8 cellular contexts compared by ENCODE assay signal in the genomic region with DNA sequence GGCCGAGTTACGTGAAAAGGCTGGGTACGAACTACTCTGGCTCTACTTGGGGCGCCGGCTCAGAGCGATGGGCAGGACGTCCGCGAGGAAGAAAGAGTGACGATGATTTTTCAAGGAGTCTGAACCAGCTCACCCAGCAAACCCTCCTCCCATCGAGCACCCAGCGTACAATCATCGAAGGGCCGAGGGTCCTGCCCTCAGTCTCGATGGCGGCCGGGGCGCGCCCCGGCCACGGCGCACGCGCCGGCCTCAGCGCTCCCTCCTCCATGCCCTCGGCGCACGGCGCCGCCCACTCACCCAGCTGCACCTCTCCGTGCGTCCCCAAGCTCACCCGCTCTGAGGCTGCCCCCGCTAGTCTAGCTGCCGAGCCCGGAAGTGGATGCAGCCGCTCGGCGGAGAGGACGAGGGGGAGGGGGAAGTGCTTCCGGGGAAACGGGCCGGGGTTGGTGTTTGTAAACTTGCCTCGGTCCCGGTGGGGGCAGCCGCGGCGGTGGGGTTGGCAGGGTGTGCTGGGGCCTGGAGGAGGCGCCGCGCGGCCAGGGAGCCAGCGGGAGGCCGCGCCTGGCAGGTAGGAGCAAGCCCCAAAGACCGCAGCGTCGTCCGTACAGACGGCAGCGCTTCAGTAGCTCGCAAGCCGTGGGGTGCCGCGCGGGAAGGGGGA. TPM values are rescaled to one million over a fixed set of nuclear protein-coding genes. Genes with fewer than 3 reads are reported as not detected.
DNase-seq lines count a peak whose midpoint lies in the region; ATAC-seq and FAIRE-seq lines count a peak whose summit lies in the region.

TSS of gene CSAD (minus strand) at position 656 of the 661 bp plus-strand sequence. CDS start 7,455 bp downstream, outside the sequence.
A gene with protein sequence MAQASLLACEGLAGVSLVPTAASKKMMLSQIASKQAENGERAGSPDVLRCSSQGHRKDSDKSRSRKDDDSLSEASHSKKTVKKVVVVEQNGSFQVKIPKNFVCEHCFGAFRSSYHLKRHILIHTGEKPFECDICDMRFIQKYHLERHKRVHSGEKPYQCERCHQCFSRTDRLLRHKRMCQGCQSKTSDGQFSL (plus strand): TSS at position 453 of the 661 bp plus-strand sequence. CDS start 1,262 bp downstream, outside the sequence.

- H3K36me3 ChIP-seq in effector memory CD4-positive, alpha-beta T cell (ENCODE audit: control insufficient read depth, insufficient read depth, low read length): peaks cover 33% of the 10 kb centered on the region
- H3K36me3 ChIP-seq in mesenchymal stem cell (ENCODE audit: control insufficient read depth in 1 of 2, insufficient read depth in 2 of 2, low read depth in 1 of 2, low read length in 2 of 2): peaks cover 18 to 37% of the 10 kb centered on the region in 2 experiments

- H2BK15ac ChIP-seq in mesenchymal stem cell (ENCODE audit: low read depth, poor library complexity, severe bottlenecking): peak within 1 kb of the TSS; percentile 92

- H4K8ac ChIP-seq in mesenchymal stem cell (ENCODE audit: low read length): peak within 1 kb of the TSS; percentile 98

- peak within 1 kb of the TSS; percentile 100 for H4K91ac ChIP-seq in mesenchymal stem cell (ENCODE audit: low read length)

- H2AFZ ChIP-seq in mesenchymal stem cell (ENCODE audit: low read depth, low read length): peak within 1 kb of the TSS; percentile 94

- under 1% methylated on average over 41 of the region's 67 CpGs for WGBS in mesenchymal stem cell

- H3K9ac ChIP-seq in mesenchymal stem cell (ENCODE audit: low read length): peak within 1 kb of the TSS; percentile 98

- DNase-seq in COLO668 (lab: John Stamatoyannopoulos, UW; ENCODE audit: unreplicated experiment) (peak; percentile 95), HTR-8/SVneo (ENCODE audit: insufficient read length, low spot score) (peak; percentile 99), NOMO-1 treated with DMSO at 0.1 percent for 48 hours (lab: John Stamatoyannopoulos, UW; ENCODE audit: unreplicated experiment) (peak; percentile 97), mesenchymal stem cell (peak; percentile 97)
- DNase-seq in activated CD8-positive, alpha-beta memory T cell treated with anti-CD3 and anti-CD28 coated beads for 4 hours (ENCODE audit: low read depth in 2 of 2): peak; percentile 94 to 98
- peak; percentile 94 to 97 (median 96) for DNase-seq in effector memory CD4-positive, alpha-beta T cell
- peak; percentile 96 for DNase-seq in stimulated activated CD8-positive, alpha-beta memory T cell treated with anti-CD3 and anti-CD28 coated beads, Interleukin-12 subunit alpha, Interleukin-12 subunit beta, amount 100 ng/mL, for 24 hours (ENCODE audit: extremely low read depth)

- H2BK120ac ChIP-seq in mesenchymal stem cell (ENCODE audit: low read depth, low read length): peak within 1 kb of the TSS; percentile 94

- FAIRE-seq in HTR-8/SVneo (lab: Jason Lieb, UNC): peak; percentile 92

- ATAC-seq in GM21367 (IDR thresholded peaks at IDR 0.05; ENCODE audit: unreplicated experiment): peak; percentile 85

- H3K4me1 ChIP-seq in effector memory CD4-positive, alpha-beta T cell (ENCODE audit: control insufficient read depth, insufficient read depth, low read length, poor library complexity, severe bottlenecking): peaks cover 28% of the 10 kb centered on the region
- peaks cover 5% of the 10 kb centered on the region for H3K4me1 ChIP-seq in mesenchymal stem cell (ENCODE audit: control insufficient read depth, insufficient read depth, low read depth, low read length)

- H3K4ac ChIP-seq in mesenchymal stem cell (ENCODE audit: low read depth in 1 of 2, low read length in 2 of 2): peak within 1 kb of the TSS; percentile 98 to 100

- peak within 1 kb of the TSS; percentile 78 for H3K4me3 ChIP-seq in effector memory CD4-positive, alpha-beta T cell (ENCODE audit: insufficient read depth, low read depth, low read length, poor library complexity, severe bottlenecking)
- H3K4me3 ChIP-seq in mesenchymal stem cell (ENCODE audit: insufficient read depth in 1 of 2, low read depth in 1 of 2, low read length in 2 of 2): peak within 1 kb of the TSS; percentile 89 to 95

- H3K9me3 ChIP-seq in effector memory CD4-positive, alpha-beta T cell (ENCODE audit: control insufficient read depth, low read length): no peaks in the 10 kb centered on the region
- no peaks in the 10 kb centered on the region for H3K9me3 ChIP-seq in mesenchymal stem cell (ENCODE audit: control insufficient read depth, low read length)

- peak within 1 kb of the TSS in 1 of 2 experiments; percentile 100 for H3K14ac ChIP-seq in mesenchymal stem cell (ENCODE audit: low read length in 2 of 2)

- peak within 1 kb of the TSS; percentile 91 for H3K27ac ChIP-seq in effector memory CD4-positive, alpha-beta T cell (ENCODE audit: insufficient read depth, low read length, poor library complexity, severe bottlenecking)
- H3K27ac ChIP-seq in mesenchymal stem cell (ENCODE audit: low read length, poor library complexity, severe bottlenecking): peak within 1 kb of the TSS; percentile 99

- peak within 1 kb of the TSS; percentile 84 for H2AK5ac ChIP-seq in mesenchymal stem cell (ENCODE audit: low read length, severe bottlenecking)

- H3K27me3 ChIP-seq in effector memory CD4-positive, alpha-beta T cell (replicated peaks; ENCODE audit: control insufficient read depth, insufficient read depth, low read length, poor library complexity, severe bottlenecking): no peaks in the 10 kb centered on the region
- H3K27me3 ChIP-seq in mesenchymal stem cell (ENCODE audit: control insufficient read depth in 1 of 2, insufficient read depth in 1 of 2, low read length in 2 of 2): no peaks in the 10 kb centered on the region

- H3K23ac ChIP-seq in mesenchymal stem cell (ENCODE audit: low read length in 2 of 2): peak within 1 kb of the TSS; percentile 64 to 92

- peaks cover 27% of the 10 kb centered on the region for H3K79me1 ChIP-seq in mesenchymal stem cell (replicated peaks; ENCODE audit: low read length, poor library complexity, severe bottlenecking)

- H3K4me2 ChIP-seq in mesenchymal stem cell (ENCODE audit: low read length, poor library complexity, severe bottlenecking): peak within 1 kb of the TSS; percentile 96

- H2BK5ac ChIP-seq in mesenchymal stem cell (ENCODE audit: low read depth, low read length, poor library complexity, severe bottlenecking): peak within 1 kb of the TSS; percentile 98

- H3K18ac ChIP-seq in mesenchymal stem cell (ENCODE audit: low read depth in 1 of 2, low read length in 2 of 2): peak within 1 kb of the TSS; percentile 99

- peak within 1 kb of the TSS; percentile 84 to 90 for H2BK12ac ChIP-seq in mesenchymal stem cell (ENCODE audit: low read length in 2 of 2)

RNA-seq across cellular contexts. Expression of gene CSAD, which starts in this region (rescaled TPM):
- polyA plus RNA-seq in mesenchymal stem cell (2013, experiment 1 of 2): 9.3 TPM
- polyA plus RNA-seq in mesenchymal stem cell (2013, experiment 2 of 2): 8.4 TPM

RNA-seq across cellular contexts. Expression of the second gene that starts in this region (rescaled TPM):
- 8.0 TPM for polyA plus RNA-seq in mesenchymal stem cell (2013, experiment 1 of 2)
- 7.8 TPM for polyA plus RNA-seq in mesenchymal stem cell (2013, experiment 2 of 2)

Comparison
In these comparisons a context has a peak if more than half of its experiments do, and no peak if none do; other contexts are left out.
1. Peak in every context shown above with its lines: DNase-seq, ATAC-seq, H3K4me3 ChIP-seq and H3K27ac ChIP-seq.